16 cellular contexts compared by ENCODE assay signal in the genomic region with DNA sequence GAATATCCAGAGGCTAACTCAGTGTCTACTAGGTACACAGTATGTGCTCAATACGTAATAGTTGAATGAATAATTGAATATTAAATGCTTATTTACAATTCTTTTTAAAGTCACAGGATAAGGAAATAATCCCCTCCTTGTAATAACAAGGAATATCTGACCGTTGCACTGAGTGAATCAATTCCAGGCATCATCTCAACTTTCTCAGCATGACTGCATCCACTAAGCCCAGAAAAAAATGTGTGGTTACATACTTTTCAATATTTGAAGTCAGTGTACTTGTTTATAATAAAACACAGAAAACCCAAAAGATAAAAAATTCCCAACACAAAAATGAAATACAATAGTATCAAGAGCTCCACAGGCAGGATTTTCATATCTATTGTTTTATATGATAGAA.
DNase-seq lines count a peak whose midpoint lies in the region; ATAC-seq and TF ChIP-seq lines count a peak whose summit lies in the region.
"Had no signal": no experiment of that assay in that cellular context is flagged by ENCODE, and none has a peak within 500 bp of the region (broad histone marks: within the 10 kb centered on the region; RNA-seq: fewer than 3 reads in every experiment).

No MANE protein-coding gene starts in this region.

- no peaks in the 10 kb centered on the region for H4K20me1 ChIP-seq in MM.1S (ENCODE audit: insufficient read depth, low read length)

- H2AFZ ChIP-seq in MM.1S (ENCODE audit: low read length): no peak overlapping the region

- no peak for ATAC-seq in GM19463 (IDR thresholded peaks at IDR 0.05; ENCODE audit: unreplicated experiment)

- H3K79me2 ChIP-seq in MM.1S (ENCODE audit: low read length): no peaks in the 10 kb centered on the region

- H3K27ac Mint-ChIP-seq in activated naive CD4-positive, alpha-beta T cell treated with anti-CD3 and anti-CD28 coated beads for 36 hours: no peak overlapping the region
- H3K27ac Mint-ChIP-seq: T-helper 1 cell treated with Interleukin-12 subunit alpha and Interleukin-12 subunit beta and Interleukin-4 antibody, amounts not matched to agents 30 μg/mL and 1 μg/mL, for 36 hours had no signal

- H3K27ac ChIP-seq in MM.1S (ENCODE audit: low read length): no peak overlapping the region

- H3K4me3 ChIP-seq in fibroblast of the aortic adventitia (ENCODE audit: low read depth, low read length) (no peak overlapping the region), MM.1S (ENCODE audit: low read length) (no peak overlapping the region)
- H3K4me3 ChIP-seq: Peyer's patch had no signal

- H3K27me3 ChIP-seq in MM.1S (replicated peaks; ENCODE audit: insufficient read depth, low read length): no peaks in the 10 kb centered on the region
- H3K27me3 ChIP-seq: Peyer's patch had no signal

- CTCF ChIA-PET in activated naive CD4-positive, alpha-beta T cell treated with anti-CD3 and anti-CD28 coated beads for 36 hours (lab: Charles Lee): no interaction called here

- no peaks in the 10 kb centered on the region for H3K4me1 Mint-ChIP-seq in activated naive CD4-positive, alpha-beta T cell treated with anti-CD3 and anti-CD28 coated beads for 36 hours (ENCODE audit: low read depth)

- H3F3A ChIP-seq in MM.1S (ENCODE audit: insufficient read depth, low read length): no peaks in the 10 kb centered on the region

- no peaks in the 10 kb centered on the region for H3K4me1 ChIP-seq in MM.1S (ENCODE audit: low read length)
- H3K4me1 ChIP-seq: Peyer's patch had no signal

- H3K4me2 ChIP-seq in MM.1S (ENCODE audit: low read depth, low read length): no peak overlapping the region

- no peak overlapping the region for H3K4me3 Mint-ChIP-seq in activated naive CD4-positive, alpha-beta T cell treated with anti-CD3 and anti-CD28 coated beads for 36 hours
- H3K4me3 Mint-ChIP-seq: T-helper 1 cell treated with Interleukin-12 subunit alpha and Interleukin-12 subunit beta and Interleukin-4 antibody, amounts not matched to agents 30 μg/mL and 1 μg/mL, for 36 hours had no signal

- H3K9me2 ChIP-seq in MM.1S (replicated peaks; ENCODE audit: insufficient read depth, low read length): no peaks in the 10 kb centered on the region

- no peaks in the 10 kb centered on the region for H3K9me3 ChIP-seq in MM.1S (replicated peaks; ENCODE audit: insufficient read depth, low read length)
- H3K9me3 ChIP-seq: Peyer's patch had no signal

- no peak overlapping the region for H3K9ac ChIP-seq in MM.1S (ENCODE audit: low read length)

- no peaks in the 10 kb centered on the region for H3K9me3 Mint-ChIP-seq in activated naive CD4-positive, alpha-beta T cell treated with anti-CD3 and anti-CD28 coated beads for 36 hours
- H3K9me3 Mint-ChIP-seq: T-helper 1 cell treated with Interleukin-12 subunit alpha and Interleukin-12 subunit beta and Interleukin-4 antibody, amounts not matched to agents 30 μg/mL and 1 μg/mL, for 36 hours had no signal

- TF ChIP-seq CTCF in fibroblast of the aortic adventitia (IDR thresholded peaks at IDR 0.05; ENCODE audit: insufficient read depth, low read length) (no peak), MM.1S (IDR thresholded peaks at IDR 0.05; ENCODE audit: low read length) (no peak)

- peaks cover 2% of the 10 kb centered on the region for H3K27me3 Mint-ChIP-seq in activated naive CD4-positive, alpha-beta T cell treated with anti-CD3 and anti-CD28 coated beads for 36 hours (ENCODE audit: low read depth)

- H3K36me3 ChIP-seq in MM.1S (replicated peaks; ENCODE audit: insufficient read depth, low read length): no peaks in the 10 kb centered on the region
- H3K36me3 ChIP-seq: Peyer's patch had no signal

- no peaks in the 10 kb centered on the region for H3K36me3 Mint-ChIP-seq in activated naive CD4-positive, alpha-beta T cell treated with anti-CD3 and anti-CD28 coated beads for 36 hours (ENCODE audit: low read depth)

- DNase-seq in ELR (ENCODE audit: low read depth): peak; percentile 68
- DNase-seq in amniotic stem cell (lab: John Stamatoyannopoulos, UW): peak; percentile 33
- peak; percentile 92 for DNase-seq in fibroblast of the aortic adventitia (ENCODE audit: low read depth)
- peak; percentile 65 for DNase-seq in smooth muscle cell of the brain vasculature (ENCODE audit: low read depth, low spot score)
- no peak for DNase-seq in DMS 273 treated with DMSO at 0.1 percent for 48 hours (lab: John Stamatoyannopoulos, UW)
- no peak for DNase-seq in MM.1S
- DNase-seq in activated naive CD4-positive, alpha-beta T cell treated with anti-CD3 and anti-CD28 coated beads for 36 hours: no peak
- DNase-seq: activated CD4-positive, alpha-beta T cell treated with anti-CD3 and anti-CD28 coated beads for 1 hour; effector memory CD4-positive, alpha-beta T cell; GDM1; kidney; NCI-H526; Peyer's patch; stimulated activated CD4-positive, alpha-beta T cell treated with anti-CD3 and anti-CD28 coated beads, Interleukin-4, amount 100 ng/mL, for 1 hour had no signal

- intact Hi-C loops in activated naive CD4-positive, alpha-beta T cell treated with anti-CD3 and anti-CD28 coated beads for 36 hours (cut with micrococcal nuclease): no loop called here

Comparison
In these comparisons a context has a peak if more than half of its experiments do, and no peak if none do; other contexts are left out.
1. DNase-seq: peak in ELR (single experiment), amniotic stem cell (single experiment), fibroblast of the aortic adventitia (single experiment) and smooth muscle cell of the brain vasculature (single experiment); none in DMS 273 treated with DMSO at 0.1 percent for 48 hours (single experiment), MM.1S (single experiment) and activated naive CD4-positive, alpha-beta T cell treated with anti-CD3 and anti-CD28 coated beads for 36 hours (single experiment).